Comparison of ENCODE assay signal across 27 cellular contexts in the genomic region with DNA sequence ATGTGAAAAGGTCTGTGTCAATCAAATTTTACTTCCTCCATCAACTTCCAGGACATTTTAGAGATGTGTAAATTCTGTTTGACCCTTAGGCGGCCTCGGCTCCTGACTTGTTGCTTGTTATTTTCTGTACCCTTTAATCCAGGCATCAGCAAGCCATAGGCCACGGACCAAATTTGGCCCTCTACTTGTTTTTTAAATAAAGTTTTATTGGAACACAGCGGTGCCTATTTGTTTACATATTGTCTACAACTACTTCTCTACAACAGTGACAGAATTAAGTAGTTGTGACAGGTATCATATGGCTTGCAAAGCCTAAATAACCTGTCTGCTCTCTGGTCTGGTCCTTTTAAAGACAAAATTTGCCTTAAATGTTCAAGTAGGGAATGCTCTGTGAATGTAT.
"Had no signal": no experiment of that assay in that cellular context is flagged by ENCODE, and none has a peak within 500 bp of the region (broad histone marks: within the 10 kb centered on the region; RNA-seq: fewer than 3 reads in every experiment).

No MANE protein-coding gene starts in this region.

- H3K36me3 ChIP-seq: stomach, suprapubic skin, thoracic aorta, thyroid gland, tibial artery, transverse colon, upper lobe of left lung, upper lobe of right lung, uterus, vagina had no signal

- H3K27me3 ChIP-seq: testis, thyroid gland, uterus, vagina had no signal

- H3K4me3 ChIP-seq: stomach, suprapubic skin, testis, thoracic aorta, thyroid gland, tibial artery, tibial nerve, transverse colon, upper lobe of left lung, upper lobe of right lung, uterus, vagina had no signal

- H3K4me1 ChIP-seq: testis, thyroid gland, tibial artery, transverse colon, upper lobe of left lung, upper lobe of right lung, uterus, vagina had no signal

- H3K9me3 ChIP-seq: testis, thoracic aorta, thyroid gland, transverse colon, upper lobe of left lung, upper lobe of right lung, uterus, vagina had no signal

- DNase-seq: stimulated activated CD4-positive, alpha-beta T cell treated with anti-CD3 and anti-CD28 coated beads, Interleukin-2, amount 100 ng/mL, for 48 hours; stimulated activated CD4-positive, alpha-beta T cell treated with anti-CD3 and anti-CD28 coated beads, Interleukin-4, amount 100 ng/mL, for 1 hour; stimulated activated CD4-positive, alpha-beta T cell treated with anti-CD3 and anti-CD28 coated beads, Interleukin-4, amount 100 ng/mL, for 24 hours; stimulated activated CD4-positive, alpha-beta T cell treated with anti-CD3 and anti-CD28 coated beads, Interleukin-4, amount 100 ng/mL, for 4 hours; stimulated activated CD8-positive, alpha-beta memory T cell treated with anti-CD3 and anti-CD28 coated beads, Interleukin-4, amount 100 ng/mL, for 48 hours; stimulated activated naive B cell treated with anti-CD40 and anti-IgM and Interleukin-4, amounts not matched to agents 10 μg/mL and 1 μg/mL and 100 μg/mL, for 72 hours; stimulated activated naive CD4-positive, alpha-beta T cell; stimulated activated naive CD4-positive, alpha-beta T cell treated with Interleukin-2 at 50 U/mL for 16 hours; stimulated activated naive CD8-positive, alpha-beta T cell treated with anti-CD3 and anti-CD28 coated beads, Interleukin-15, amount 100 ng/mL, for 72 hours; stimulated activated naive CD8-positive, alpha-beta T cell treated with anti-CD3 and anti-CD28 coated beads, Interleukin-15, Interleukin-2, amounts not matched to agents 100 U/mL and 50 U/mL, for 24 hours; stomach; substantia nigra; testis; thyroid gland; tibial artery; transverse colon; trophoblast cell; upper lobe of left lung; upper lobe of right lung; uterus had no signal

- H3K27ac ChIP-seq: stomach, suprapubic skin, testis, thoracic aorta, thyroid gland, tibial artery, tibial nerve, transverse colon, upper lobe of left lung, upper lobe of right lung, uterus, vagina had no signal

- ATAC-seq: stimulated activated effector memory CD8-positive, alpha-beta T cell treated with anti-CD3 and anti-CD28 coated beads, Interleukin-12 subunit alpha, Interleukin-12 subunit beta, amount 100 ng/mL, for 72 hours; stimulated activated memory B cell treated with anti-CD40 and anti-IgM and Interleukin-4, amounts not matched to agents 10 μg/mL and 1 μg/mL and 100 μg/mL, for 72 hours; stimulated activated naive B cell treated with anti-CD40 and anti-IgM and Interleukin-4, amounts not matched to agents 10 μg/mL and 1 μg/mL and 100 μg/mL, for 72 hours; stimulated activated naive CD8-positive, alpha-beta T cell treated with anti-CD3 and anti-CD28 coated beads, Interleukin-15, amount 100 ng/mL, for 72 hours; stimulated activated naive CD8-positive, alpha-beta T cell treated with anti-CD3 and anti-CD28 coated beads, Interleukin-15, Interleukin-2, amounts not matched to agents 100 U/mL and 50 U/mL, for 24 hours; upper lobe of right lung had no signal

- FAIRE-seq: urothelium cell line had no signal
